Comparison of ENCODE assay signal across 1 cellular context in the genomic region with DNA sequence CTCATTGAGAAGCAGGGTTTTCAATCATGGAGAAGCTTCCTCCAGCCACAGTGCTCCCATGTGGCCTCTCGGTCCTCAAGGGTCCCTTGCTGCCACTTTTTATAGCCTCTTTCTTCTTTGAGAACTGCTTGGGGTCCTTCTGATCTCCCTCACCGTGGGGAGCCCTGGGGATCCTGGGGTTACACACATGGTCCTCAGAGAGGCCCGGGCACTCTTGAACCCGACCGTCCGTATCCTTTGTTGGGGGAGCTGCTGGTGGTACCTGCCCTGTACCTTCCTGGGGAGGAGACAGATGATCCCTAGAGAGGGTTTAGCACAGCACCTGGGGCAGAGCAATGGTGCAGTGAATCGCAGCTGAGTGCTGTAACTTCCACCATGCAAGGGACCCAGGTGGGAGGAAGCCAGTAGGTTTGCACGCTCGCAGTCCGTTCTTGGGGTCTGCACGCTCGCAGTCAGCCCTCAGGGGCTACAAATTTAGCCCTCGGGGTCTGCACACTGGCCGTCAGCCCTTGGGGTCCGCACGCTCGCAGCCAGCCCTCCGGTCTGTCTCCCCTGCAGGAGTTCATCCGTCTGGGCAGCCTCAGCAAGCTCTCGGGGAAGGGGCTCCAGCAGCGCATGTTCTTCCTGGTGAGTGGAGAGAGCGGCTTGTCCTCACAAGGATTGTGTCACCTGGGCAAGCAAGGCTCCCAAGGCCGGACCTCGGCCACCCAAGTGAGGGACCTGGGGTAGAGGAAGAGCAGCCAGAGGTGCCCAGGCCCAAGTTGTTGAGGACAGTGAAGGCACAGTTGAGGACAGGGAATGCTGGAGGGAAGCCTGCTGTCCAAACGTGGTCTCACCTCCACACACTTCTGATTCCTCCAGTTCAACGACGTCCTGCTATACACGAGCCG.
A peak's percentile ranks its signal among the peaks of the same experiment; 100 is the strongest.
TF ChIP-seq lines count a peak whose summit lies in the region.

No MANE protein-coding gene starts in this region.

TF ChIP-seq in HepG2, 621 proteins besides CTCF, POLR2A, EP300 and RAD21:
- TF ChIP-seq, protein P1, sequence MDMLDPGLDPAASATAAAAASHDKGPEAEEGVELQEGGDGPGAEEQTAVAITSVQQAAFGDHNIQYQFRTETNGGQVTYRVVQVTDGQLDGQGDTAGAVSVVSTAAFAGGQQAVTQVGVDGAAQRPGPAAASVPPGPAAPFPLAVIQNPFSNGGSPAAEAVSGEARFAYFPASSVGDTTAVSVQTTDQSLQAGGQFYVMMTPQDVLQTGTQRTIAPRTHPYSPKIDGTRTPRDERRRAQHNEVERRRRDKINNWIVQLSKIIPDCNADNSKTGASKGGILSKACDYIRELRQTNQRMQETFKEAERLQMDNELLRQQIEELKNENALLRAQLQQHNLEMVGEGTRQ (IDR thresholded peaks at IDR 0.05; ENCODE audit: low read depth, low read length) = no peak
- TF ChIP-seq, protein P1 (CRISPR knock-in tag; IDR thresholded peaks at IDR 0.05; ENCODE audit: borderline replicate concordance) = no peak
- peak; percentile 31 for TF ChIP-seq AGO2 (optimal IDR thresholded peaks at IDR 0.05; ENCODE audit: low read depth, low read length)
- TF ChIP-seq HMG20B (CRISPR knock-in tag; conservative IDR thresholded peaks at IDR 0.05) = no peak
- no peak for TF ChIP-seq MAF1 (CRISPR knock-in tag; IDR thresholded peaks at IDR 0.05; ENCODE audit: borderline replicate concordance)
